In genomic region chr2:133415210-133415876, GRCh38 we compare ENCODE assay signal across 21 cellular contexts.
DNase-seq lines count a peak whose midpoint lies in the region; ATAC-seq and TF ChIP-seq lines count a peak whose summit lies in the region.
"Had no signal": no experiment of that assay in that cellular context is flagged by ENCODE, and none has a peak within 500 bp of the region (broad histone marks: within the 10 kb centered on the region; RNA-seq: fewer than 3 reads in every experiment).

No MANE protein-coding gene starts in this region.

- no peak for TF ChIP-seq POLR2A in IMR-90 (IDR thresholded peaks at IDR 0.05; ENCODE audit: low read depth, low read length)

- H3K27me3 ChIP-seq in IMR-90 (ENCODE audit: control insufficient read depth, insufficient read depth, low read length) (no peaks in the 10 kb centered on the region), fibroblast of lung (ENCODE audit: control insufficient read depth, insufficient read depth, low read length) (no peaks in the 10 kb centered on the region), mesendoderm (ENCODE audit: insufficient read depth, low read length, poor library complexity) (no peaks in the 10 kb centered on the region)
- H3K27me3 ChIP-seq: cardiac muscle cell had no signal

- H3K4me2 ChIP-seq in IMR-90 (ENCODE audit: low read depth, low read length) (no peak overlapping the region), fibroblast of lung (ENCODE audit: extremely low read depth, insufficient read depth, low read length) (no peak overlapping the region), mesendoderm (ENCODE audit: low read length) (no peak overlapping the region)
- H3K4me2 ChIP-seq: smooth muscle cell had no signal

- peaks cover 10% of the 10 kb centered on the region for H3K4me1 ChIP-seq in IMR-90 (ENCODE audit: control insufficient read depth, insufficient read depth, low read length)
- no peaks in the 10 kb centered on the region for H3K4me1 ChIP-seq in fibroblast of lung (ENCODE audit: control insufficient read depth, extremely low read depth, insufficient read depth, low read length)
- H3K4me1 ChIP-seq in mesendoderm (ENCODE audit: control insufficient read depth, low read depth, low read length): peaks cover 2% of the 10 kb centered on the region
- H3K4me1 ChIP-seq: prostate gland had no signal

- H3K9me1 ChIP-seq in IMR-90 (ENCODE audit: insufficient read depth, low read length): peaks cover 10% of the 10 kb centered on the region

- H4K20me1 ChIP-seq in IMR-90 (ENCODE audit: insufficient read depth, low read length): no peaks in the 10 kb centered on the region
- no peaks in the 10 kb centered on the region for H4K20me1 ChIP-seq in fibroblast of lung (ENCODE audit: control insufficient read depth, extremely low read depth, insufficient read depth, low read length)

- TF ChIP-seq RAD21 in IMR-90 (IDR thresholded peaks at IDR 0.05; ENCODE audit: low read length): no peak

- no peak overlapping the region for H2BK5ac ChIP-seq in IMR-90 (ENCODE audit: low read depth, low read length, poor library complexity, severe bottlenecking)
- no peak overlapping the region for H2BK5ac ChIP-seq in mesendoderm (ENCODE audit: low read length)

- H2BK20ac ChIP-seq in IMR-90 (ENCODE audit: low read depth, low read length): 0 out of 2 replicates have a peak overlapping the region, but pooled peaks have one; percentile 24

- H2AFZ ChIP-seq in IMR-90 (replicated peaks; ENCODE audit: low read length, poor library complexity): no peak overlapping the region
- H2AFZ ChIP-seq in fibroblast of lung (ENCODE audit: low read length): no peak overlapping the region

- peak overlapping the region; percentile 40; the same call in 1 of the 2 replicates for H2AK5ac ChIP-seq in IMR-90 (ENCODE audit: low read depth, low read length)
- H2AK5ac ChIP-seq in mesendoderm (ENCODE audit: low read length): no peak overlapping the region

- H3K36me3 ChIP-seq in IMR-90 (ENCODE audit: control insufficient read depth, insufficient read depth, low read length) (no peaks in the 10 kb centered on the region), fibroblast of lung (ENCODE audit: control insufficient read depth, insufficient read depth, low read length) (no peaks in the 10 kb centered on the region), mesendoderm (ENCODE audit: control insufficient read depth, insufficient read depth, low read length) (no peaks in the 10 kb centered on the region)
- H3K36me3 ChIP-seq: cardiac muscle cell, prostate gland had no signal

- CTCF ChIA-PET in IMR-90 (lab: Yijun Ruan, JAX): no interaction called here

- H2BK15ac ChIP-seq in IMR-90 (ENCODE audit: low read depth, low read length): no peak overlapping the region
- no peak overlapping the region for H2BK15ac ChIP-seq in mesendoderm (replicated peaks; ENCODE audit: low read depth)

- H3K18ac ChIP-seq in IMR-90 (ENCODE audit: low read depth, low read length): no peak overlapping the region
- H3K18ac ChIP-seq in mesendoderm (ENCODE audit: low read length): no peak overlapping the region

- H2BK120ac ChIP-seq in IMR-90 (ENCODE audit: low read depth, low read length): 0 out of 2 replicates have a peak overlapping the region, but pooled peaks have one; percentile 18
- no peak overlapping the region for H2BK120ac ChIP-seq in mesendoderm (ENCODE audit: low read depth, low read length)

- H3K79me2 ChIP-seq in fibroblast of lung (ENCODE audit: control insufficient read depth, insufficient read depth, low read length) (no peaks in the 10 kb centered on the region), mesendoderm (ENCODE audit: control insufficient read depth, insufficient read depth, low read length) (no peaks in the 10 kb centered on the region)

- no peak overlapping the region for H3K14ac ChIP-seq in IMR-90 (replicated peaks; ENCODE audit: low read depth, low read length)

- no peak overlapping the region for H4K5ac ChIP-seq in IMR-90 (ENCODE audit: low read depth, low read length)
- no peak overlapping the region for H4K5ac ChIP-seq in mesendoderm (ENCODE audit: low read length)

- H3K79me1 ChIP-seq in IMR-90 (ENCODE audit: low read depth in 1 of 2, low read length in 2 of 2) (0 out of 4 replicates have a peak, but pooled peaks cover 0 to 6% of the 10 kb centered on the region in 2 experiments), mesendoderm (ENCODE audit: low read length) (no peaks in the 10 kb centered on the region)

- no peak overlapping the region for H4K91ac ChIP-seq in IMR-90 (ENCODE audit: insufficient read depth, low read depth, low read length)

- H3K9ac ChIP-seq in IMR-90 (ENCODE audit: low read depth, low read length): no peak overlapping the region
- H3K9ac ChIP-seq in fibroblast of lung (ENCODE audit: insufficient read depth, low read length): no peak overlapping the region
- no peak overlapping the region for H3K9ac ChIP-seq in mesendoderm (ENCODE audit: low read length)

- H3K4ac ChIP-seq in IMR-90 (ENCODE audit: low read depth, low read length) (no peak overlapping the region; the same call in 1 of the 2 replicates), mesendoderm (ENCODE audit: low read depth, low read length) (peak overlapping the region; percentile 28)

- no peak for TF ChIP-seq CTCF in IMR-90 (conservative IDR thresholded peaks at IDR 0.05; ENCODE audit: low read depth, low read length)
- TF ChIP-seq CTCF in fibroblast of lung (conservative IDR thresholded peaks at IDR 0.05 in 1 of 2, IDR thresholded peaks at IDR 0.05 in 1 of 2; ENCODE audit: low read depth in 1 of 2, low read length in 2 of 2): no peak

- in situ Hi-C loops in IMR-90 (cut with MboI; ENCODE audit: low sequenced_read_pairs): no loop called here

- ATAC-seq in IMR-90 (ENCODE audit: low read depth) (no peak), GM21381 (IDR thresholded peaks at IDR 0.05; ENCODE audit: unreplicated experiment) (no peak)
- ATAC-seq: activated T-cell treated with anti-CD3 and anti-CD28 coated beads, Interleukin-2, amount 50 U/mL, for 4 hours had no signal

- 67% methylated on average over 1 of the region's 3 CpGs; no CpG with 5 or more reads in 1 of the 2 experiments for WGBS in IMR-90 (ENCODE audit: extremely low coverage in 2 of 2, insufficient read length in 1 of 2), 2 experiments
- WGBS in mesendoderm (ENCODE audit: extremely low coverage, insufficient coverage, low lambda C conversion rate): no CpG with 5 or more reads among the region's 3 CpGs

- no TSS peak for BruUV-seq in IMR-90 (replicated peaks; lab: Mats Ljungman, UMichigan)

- no peak overlapping the region for H3K4me3 ChIP-seq in IMR-90 (ENCODE audit: insufficient read depth, low read depth, low read length)
- H3K4me3 ChIP-seq in fibroblast of lung (replicated peaks in 1 of 4; ENCODE audit: control extremely low read depth in 1 of 4, insufficient read depth in 1 of 4, low read depth in 3 of 4, low read length in 4 of 4): no peak overlapping the region
- no peak overlapping the region for H3K4me3 ChIP-seq in mesendoderm (ENCODE audit: low read length)
- H3K4me3 ChIP-seq: cardiac muscle cell, prostate gland, smooth muscle cell had no signal

- no peak overlapping the region for H2AK9ac ChIP-seq in IMR-90 (replicated peaks; ENCODE audit: low read depth, low read length, poor library complexity)

- dilution Hi-C loops in IMR-90 (cut with HindIII; ENCODE audit: low sequenced_read_pairs, unreplicated experiment): no loop called here

- H3K56ac ChIP-seq in IMR-90 (ENCODE audit: extremely low read depth, insufficient read depth, low read length) (no peak overlapping the region), mesendoderm (ENCODE audit: low read length) (no peak overlapping the region)

- POLR2A ChIA-PET in IMR-90 (lab: Charles Lee; ENCODE audit: unreplicated experiment): no interaction called here

- intact Hi-C loops in IMR-90 (cut with micrococcal nuclease): loop anchor here (10.0 kb wide), 1 partner anchor 369 kb away; no protein-coding TSS in a partner anchor

- no peak overlapping the region for H3K27ac ChIP-seq in IMR-90 (ENCODE audit: insufficient read depth, low read length)
- H3K27ac ChIP-seq in fibroblast of lung (ENCODE audit: insufficient read depth, low read length): no peak overlapping the region
- no peak overlapping the region for H3K27ac ChIP-seq in mesendoderm (ENCODE audit: low read depth, low read length)
- H3K27ac ChIP-seq: cardiac muscle cell, HL-60, prostate gland, VCaP had no signal

- H4K8ac ChIP-seq in IMR-90 (ENCODE audit: low read depth in 2 of 2, low read length in 2 of 2) (no peak overlapping the region), mesendoderm (ENCODE audit: low read depth, low read length) (no peak overlapping the region)

- DNase-seq in Ammon's horn (ENCODE audit: low spot score) (peak; percentile 22), IMR-90 (no peak), fibroblast of lung (ENCODE audit: low read depth in 2 of 2) (peak; percentile 19 to 68), mesendoderm (no peak), AML-193 (lab: John Stamatoyannopoulos, UW) (no peak), NCI-H82 (lab: John Stamatoyannopoulos, UW) (no peak), NCI-H774 (lab: John Stamatoyannopoulos, UW) (no peak)
- DNase-seq: activated CD4-positive, alpha-beta T cell treated with anti-CD3 and anti-CD28 coated beads, Interleukin-2, amount 10 ng/mL, durations not matched to agents 24 days and 14 days; activated naive CD4-positive, alpha-beta T cell treated with anti-CD3 and anti-CD28 coated beads, Interleukin-2, amount 10 ng/mL, durations not matched to agents 7 days and 5 days; activated T-cell treated with anti-CD3 and anti-CD28 coated beads, Interleukin-2, amount 50 U/mL, for 4 hours; cortex of kidney; mesenchymal stem cell; NCI-H1092 treated with DMSO at 0.1 percent for 48 hours; NCI-H1930; NCI-H526 had no signal

- H3K23ac ChIP-seq in IMR-90 (ENCODE audit: low read depth, low read length) (no peak overlapping the region), mesendoderm (ENCODE audit: low read length) (no peak overlapping the region)

- H3K9me3 ChIP-seq in IMR-90 (ENCODE audit: control insufficient read depth, insufficient read depth, low read length) (no peaks in the 10 kb centered on the region), fibroblast of lung (ENCODE audit: control insufficient read depth, insufficient read depth, low read depth, low read length) (no peaks in the 10 kb centered on the region)
- H3K9me3 ChIP-seq: prostate gland had no signal

TF ChIP-seq in IMR-90, 13 proteins besides CTCF, POLR2A, EP300 and RAD21 (continues in another document):
- TF ChIP-seq CEBPB (IDR thresholded peaks at IDR 0.05; ENCODE audit: low read depth, low read length) (no peak), MAZ (IDR thresholded peaks at IDR 0.05; ENCODE audit: borderline replicate concordance, low read depth, low read length) (no peak), USF2 (IDR thresholded peaks at IDR 0.05; ENCODE audit: low read depth, low read length) (no peak), RCOR1 (IDR thresholded peaks at IDR 0.05; ENCODE audit: insufficient replicate concordance, low read length) (no peak), MAFK (IDR thresholded peaks at IDR 0.05; ENCODE audit: low read depth, low read length) (no peak)

Comparison
In these comparisons a context has a peak if more than half of its experiments do, and no peak if none do; other contexts are left out.
1. DNase-seq: peak in Ammon's horn (single experiment) and fibroblast of lung (2 of 2); none in IMR-90 (single experiment), mesendoderm (single experiment), AML-193 (0 of 2), NCI-H82 (single experiment) and NCI-H774 (single experiment).